In the genomic region with DNA sequence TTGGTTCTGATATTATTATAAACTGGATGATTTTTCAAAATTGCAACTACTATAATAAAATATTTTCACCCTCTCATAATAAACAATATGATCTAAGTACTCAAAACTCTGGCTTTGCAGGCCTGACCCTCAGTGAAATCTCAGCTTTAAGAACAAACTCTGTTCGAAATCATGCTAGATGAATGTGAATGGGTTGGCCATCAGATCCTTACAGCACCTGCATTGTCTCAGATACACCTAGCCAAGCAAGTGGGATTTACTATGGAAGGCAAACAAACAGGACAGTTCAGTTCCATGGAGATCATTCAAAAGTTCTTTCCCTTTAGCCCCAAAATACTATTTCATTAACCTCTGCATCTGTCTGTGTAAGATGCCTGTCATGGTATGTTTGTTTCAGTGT, we compare ENCODE assay signal across 26 cellular contexts. TPM values are rescaled to one million over a fixed set of nuclear protein-coding genes. Genes with fewer than 3 reads are reported as not detected.
"Had no signal": no experiment of that assay in that cellular context is flagged by ENCODE, and none has a peak within 500 bp of the region (broad histone marks: within the 10 kb centered on the region; RNA-seq: fewer than 3 reads in every experiment).

No MANE protein-coding gene starts in this region.

- ATAC-seq: esophagus mucosa; gastrocnemius medialis; heart right ventricle; left lobe of liver; naive thymus-derived CD8-positive, alpha-beta T cell; stimulated activated effector memory CD8-positive, alpha-beta T cell treated with anti-CD3 and anti-CD28 coated beads, Interleukin-12 subunit alpha, Interleukin-12 subunit beta, amount 100 ng/mL, for 72 hours; stimulated activated naive CD8-positive, alpha-beta T cell treated with anti-CD3 and anti-CD28 coated beads, Interleukin-15, Interleukin-2, amounts not matched to agents 100 U/mL and 50 U/mL, for 24 hours; upper lobe of right lung had no signal

- H3K27ac Mint-ChIP-seq: naive thymus-derived CD8-positive, alpha-beta T cell; stimulated activated effector memory CD8-positive, alpha-beta T cell treated with anti-CD3 and anti-CD28 coated beads, Interleukin-12 subunit alpha, Interleukin-12 subunit beta, amount 100 ng/mL, for 72 hours had no signal

- DNase-seq: effector CD4-positive, alpha-beta T cell; gastrocnemius medialis; heart right ventricle; hypothalamus; islet precursor cell; mammary epithelial cell; naive thymus-derived CD8-positive, alpha-beta T cell; ovary; sigmoid colon; small intestine; stimulated activated CD4-positive, alpha-beta T cell treated with anti-CD3 and anti-CD28 coated beads, Interleukin-4, amount 100 ng/mL, for 1 hour; stimulated activated CD8-positive, alpha-beta memory T cell treated with anti-CD3 and anti-CD28 coated beads, Interleukin-4, amount 100 ng/mL, for 48 hours; stimulated activated naive CD8-positive, alpha-beta T cell treated with anti-CD3 and anti-CD28 coated beads, Interleukin-15, Interleukin-2, amounts not matched to agents 100 U/mL and 50 U/mL, for 24 hours; tibial artery; upper lobe of right lung had no signal

- H3K27me3 ChIP-seq: gastrocnemius medialis, ovary, right atrium auricular region, sigmoid colon, suprapubic skin, tibial artery, upper lobe of right lung had no signal

- H3K4me3 Mint-ChIP-seq: naive thymus-derived CD8-positive, alpha-beta T cell; stimulated activated effector memory CD8-positive, alpha-beta T cell treated with anti-CD3 and anti-CD28 coated beads, Interleukin-12 subunit alpha, Interleukin-12 subunit beta, amount 100 ng/mL, for 72 hours had no signal

- H3K9me3 ChIP-seq: gastrocnemius medialis, ovary, right atrium auricular region, sigmoid colon, suprapubic skin, upper lobe of right lung had no signal

- H3K27ac ChIP-seq: coronary artery, heart right ventricle, ovary, right atrium auricular region, sigmoid colon, suprapubic skin, upper lobe of right lung had no signal

- H3K4me1 ChIP-seq: suprapubic skin, upper lobe of right lung had no signal

- H3K4me3 ChIP-seq: coronary artery, gastrocnemius medialis, heart right ventricle, ovary, right atrium auricular region, sigmoid colon, suprapubic skin, tibial artery, upper lobe of right lung had no signal

- H3K9me3 Mint-ChIP-seq: stimulated activated effector memory CD8-positive, alpha-beta T cell treated with anti-CD3 and anti-CD28 coated beads, Interleukin-12 subunit alpha, Interleukin-12 subunit beta, amount 100 ng/mL, for 72 hours had no signal

- H3K4me1 Mint-ChIP-seq: naive thymus-derived CD8-positive, alpha-beta T cell; stimulated activated effector memory CD8-positive, alpha-beta T cell treated with anti-CD3 and anti-CD28 coated beads, Interleukin-12 subunit alpha, Interleukin-12 subunit beta, amount 100 ng/mL, for 72 hours had no signal

- H3K36me3 Mint-ChIP-seq: stimulated activated effector memory CD8-positive, alpha-beta T cell treated with anti-CD3 and anti-CD28 coated beads, Interleukin-12 subunit alpha, Interleukin-12 subunit beta, amount 100 ng/mL, for 72 hours had no signal

- H3K36me3 ChIP-seq: gastrocnemius medialis, heart right ventricle, ovary, right atrium auricular region, sigmoid colon, suprapubic skin, tibial artery, upper lobe of right lung had no signal

RNA-seq across cellular contexts. Expression of a gene that starts 44.8 kb away (rescaled TPM):
- total RNA-seq: dermis microvascular lymphatic vessel endothelial cell; esophagus mucosa; fibroblast of villous mesenchyme; left lobe of liver; lower leg skin; mammary epithelial cell; mononuclear cell; naive thymus-derived CD8-positive, alpha-beta T cell had no signal

RNA-seq across cellular contexts. Expression of a gene that starts 48.5 kb away (rescaled TPM):
- total RNA-seq: dermis microvascular lymphatic vessel endothelial cell, esophagus mucosa, fibroblast of villous mesenchyme, mammary epithelial cell, posterior vena cava had no signal
